In genomic region chrX:150990910-150991309, GRCh38 we compare ENCODE assay signal across 15 cellular contexts.
"Had no signal": no experiment of that assay in that cellular context is flagged by ENCODE, and none has a peak within 500 bp of the region (broad histone marks: within the 10 kb centered on the region; RNA-seq: fewer than 3 reads in every experiment).

No MANE protein-coding gene starts in this region.

- H3K79me2 ChIP-seq: parathyroid adenoma had no signal

- ATAC-seq: gastrocnemius medialis; heart right ventricle; left lung; stimulated activated naive CD8-positive, alpha-beta T cell treated with anti-CD3 and anti-CD28 coated beads, Interleukin-15, amount 100 ng/mL, for 72 hours had no signal

- H3K27ac ChIP-seq: epithelial cell of prostate, gastrocnemius medialis, heart right ventricle, left lung, parathyroid adenoma, skin epidermis, testis had no signal

- H3K9me3 ChIP-seq: gastrocnemius medialis, heart right ventricle, left lung, testis had no signal

- H3K9ac ChIP-seq: parathyroid adenoma had no signal

- H3K36me3 ChIP-seq: gastrocnemius medialis had no signal

- DNase-seq: activated CD4-positive, alpha-beta T cell treated with anti-CD3 and anti-CD28 coated beads for 48 hours; activated naive CD4-positive, alpha-beta T cell; cortex of kidney; effector memory CD4-positive, alpha-beta T cell; gastrocnemius medialis; heart right ventricle; left lung; mesenchymal stem cell; retina; stimulated activated CD4-positive, alpha-beta T cell treated with anti-CD3 and anti-CD28 coated beads, Interleukin-4, amount 100 ng/mL, for 4 hours; stimulated activated naive CD8-positive, alpha-beta T cell treated with anti-CD3 and anti-CD28 coated beads, Interleukin-15, amount 100 ng/mL, for 72 hours; testis had no signal

- H3K4me1 ChIP-seq: gastrocnemius medialis, heart right ventricle, left lung, parathyroid adenoma, testis had no signal

- H2AFZ ChIP-seq: parathyroid adenoma had no signal

- H3K4me3 ChIP-seq: gastrocnemius medialis, heart right ventricle, left lung, skin epidermis, testis had no signal

- H3K27me3 ChIP-seq: gastrocnemius medialis, heart right ventricle, left lung, testis had no signal
